ENCODE assay signal across 1 cellular context in genomic region chr17:7440823-7441174, GRCh38.
TF ChIP-seq lines count a peak whose summit lies in the region.

No MANE protein-coding gene starts in this region.

TF ChIP-seq in endothelial cell of umbilical vein, 7 proteins besides CTCF, POLR2A, EP300 and RAD21:
- TF ChIP-seq EZH2 (IDR thresholded peaks at IDR 0.05; ENCODE audit: borderline replicate concordance, low read depth, low read length, severe bottlenecking) (no peak), JUN (IDR thresholded peaks at IDR 0.05; ENCODE audit: borderline replicate concordance, insufficient read depth, insufficient read length, low read depth) (no peak), FOS (IDR thresholded peaks at IDR 0.05; ENCODE audit: borderline replicate concordance, insufficient read depth, low read length) (no peak), MAX (IDR thresholded peaks at IDR 0.05; ENCODE audit: insufficient read depth, insufficient read length) (no peak), GATA2 (IDR thresholded peaks at IDR 0.05; ENCODE audit: insufficient read depth, insufficient read length, low read depth, low read length) (no peak), POLR2AphosphoS5 (IDR thresholded peaks at IDR 0.05; ENCODE audit: insufficient read depth, low read depth, low read length) (no peak), MYC (IDR thresholded peaks at IDR 0.05; ENCODE audit: low read depth, low read length) (no peak)
